ENCODE assay signal across 2 cellular contexts in genomic region chr5:15354011-15354410, GRCh38.
TF ChIP-seq lines count a peak whose summit lies in the region.

No MANE protein-coding gene starts in this region.

TF ChIP-seq in SK-N-SH, 30 proteins besides CTCF, POLR2A, EP300 and RAD21 (continued from another document):
- TF ChIP-seq, protein P1, sequence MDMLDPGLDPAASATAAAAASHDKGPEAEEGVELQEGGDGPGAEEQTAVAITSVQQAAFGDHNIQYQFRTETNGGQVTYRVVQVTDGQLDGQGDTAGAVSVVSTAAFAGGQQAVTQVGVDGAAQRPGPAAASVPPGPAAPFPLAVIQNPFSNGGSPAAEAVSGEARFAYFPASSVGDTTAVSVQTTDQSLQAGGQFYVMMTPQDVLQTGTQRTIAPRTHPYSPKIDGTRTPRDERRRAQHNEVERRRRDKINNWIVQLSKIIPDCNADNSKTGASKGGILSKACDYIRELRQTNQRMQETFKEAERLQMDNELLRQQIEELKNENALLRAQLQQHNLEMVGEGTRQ (IDR thresholded peaks at IDR 0.05; ENCODE audit: borderline replicate concordance, low read depth, low read length): no peak
- TF ChIP-seq POLR2AphosphoS5 (IDR thresholded peaks at IDR 0.05; ENCODE audit: low read depth, low read length): no peak

TF ChIP-seq in SK-N-SH treated with all-trans-retinoic acid at 6 μM for 48 hours, 23 proteins besides CTCF, POLR2A, EP300 and RAD21 (continued from another document):
- TF ChIP-seq PATZ1 (CRISPR knock-in tag; IDR thresholded peaks at IDR 0.05; ENCODE audit: borderline replicate concordance): no peak
- no peak for TF ChIP-seq OSR1 (CRISPR knock-in tag; IDR thresholded peaks at IDR 0.05)
- TF ChIP-seq ZNF8 (CRISPR knock-in tag; IDR thresholded peaks at IDR 0.05): no peak
- no peak for TF ChIP-seq RARB (CRISPR knock-in tag; IDR thresholded peaks at IDR 0.05)
- no peak for TF ChIP-seq ZFP30 (CRISPR knock-in tag; IDR thresholded peaks at IDR 0.05)
